In genomic region chr6:401994-402640, GRCh38 we compare ENCODE assay signal across 1 cellular context.
TF ChIP-seq lines count a peak whose summit lies in the region.

No MANE protein-coding gene starts in this region.

TF ChIP-seq in GM12878, 131 proteins besides CTCF, POLR2A, EP300 and RAD21:
- TF ChIP-seq WRNIP1 (IDR thresholded peaks at IDR 0.05; ENCODE audit: borderline replicate concordance, low read depth, low read length) (0 out of 2 replicates have a peak, but pooled peaks have one; percentile 89), MAX (IDR thresholded peaks at IDR 0.05; ENCODE audit: low read depth, low read length) (no peak), SIN3A (IDR thresholded peaks at IDR 0.05; ENCODE audit: low read depth, low read length) (no peak), POLR2AphosphoS2 (IDR thresholded peaks at IDR 0.05; ENCODE audit: low read depth, low read length) (peak; percentile 55; the same call in 1 of the 2 replicates), KAT2A (conservative IDR thresholded peaks at IDR 0.05; ENCODE audit: control insufficient read depth, low read depth, low read length) (no peak), SKIL (IDR thresholded peaks at IDR 0.05; ENCODE audit: low read depth, poor library complexity, severe bottlenecking) (no peak), CREB1 (IDR thresholded peaks at IDR 0.05; ENCODE audit: low read depth) (0 out of 2 replicates have a peak, but pooled peaks have one; percentile 1), ZNF384 (IDR thresholded peaks at IDR 0.05; ENCODE audit: borderline replicate concordance, low read depth, low read length) (no peak), BRCA1 (IDR thresholded peaks at IDR 0.05; ENCODE audit: low read depth, low read length) (no peak), PKNOX1 (IDR thresholded peaks at IDR 0.05) (no peak), MXI1 (IDR thresholded peaks at IDR 0.05; ENCODE audit: low read depth, low read length) (no peak)
